Comparison of ENCODE assay signal across 12 cellular contexts in genomic region chr16:24508614-24509013, GRCh38. TPM values are rescaled to one million over a fixed set of nuclear protein-coding genes. Genes with fewer than 3 reads are reported as not detected.
DNase-seq lines count a peak whose midpoint lies in the region; ATAC-seq lines count a peak whose summit lies in the region.
"Had no signal": no experiment of that assay in that cellular context is flagged by ENCODE, and none has a peak within 500 bp of the region (broad histone marks: within the 10 kb centered on the region; RNA-seq: fewer than 3 reads in every experiment).

No MANE protein-coding gene starts in this region.

- peak; percentile 85 for DNase-seq in EH (ENCODE audit: low read depth)
- DNase-seq in NCI-H82 treated with DMSO at 0.1 percent for 48 hours (lab: John Stamatoyannopoulos, UW; ENCODE audit: unreplicated experiment) = peak; percentile 41
- peak; percentile 68 for DNase-seq in dedifferentiated amniotic fluid mesenchymal stem cell (ENCODE audit: extremely low spot score)
- DNase-seq in myocyte (ENCODE audit: low read depth) = peak; percentile 63
- no peak for DNase-seq in GDM1 (lab: John Stamatoyannopoulos, UW)
- no peak for DNase-seq in HuH-7.5 (ENCODE audit: low spot score)
- DNase-seq: hippocampal formation, NCI-H2227 treated with DMSO at 0.1 percent for 48 hours, stomach had no signal

- no peak overlapping the region for H3K27ac Mint-ChIP-seq in activated T-helper 17 cell treated with anti-CD3 and anti-CD28 coated beads, Interleukin-2, amount 50 U/mL, for 72 hours
- H3K27ac Mint-ChIP-seq: activated naive CD4-positive, alpha-beta T cell treated with anti-CD3 and anti-CD28 coated beads, Interleukin-2, amount 50 U/mL, for 72 hours had no signal

- peaks cover 6% of the 10 kb centered on the region for H3K27me3 Mint-ChIP-seq in activated T-helper 17 cell treated with anti-CD3 and anti-CD28 coated beads, Interleukin-2, amount 50 U/mL, for 72 hours

- ATAC-seq in HG03045 (IDR thresholded peaks at IDR 0.05; ENCODE audit: unreplicated experiment) = no peak
- ATAC-seq in activated T-helper 17 cell treated with anti-CD3 and anti-CD28 coated beads, Interleukin-2, amount 50 U/mL, for 72 hours (replicated peaks) = no peak
- ATAC-seq: activated naive CD4-positive, alpha-beta T cell treated with anti-CD3 and anti-CD28 coated beads, Interleukin-2, amount 50 U/mL, for 72 hours had no signal

- H3K4me1 Mint-ChIP-seq in activated T-helper 17 cell treated with anti-CD3 and anti-CD28 coated beads, Interleukin-2, amount 50 U/mL, for 72 hours = no peaks in the 10 kb centered on the region

- no peaks in the 10 kb centered on the region for H3K36me3 Mint-ChIP-seq in activated T-helper 17 cell treated with anti-CD3 and anti-CD28 coated beads, Interleukin-2, amount 50 U/mL, for 72 hours (ENCODE audit: low read depth)
- H3K36me3 Mint-ChIP-seq: activated naive CD4-positive, alpha-beta T cell treated with anti-CD3 and anti-CD28 coated beads, Interleukin-2, amount 50 U/mL, for 72 hours had no signal

- no peaks in the 10 kb centered on the region for H3K9me3 Mint-ChIP-seq in activated T-helper 17 cell treated with anti-CD3 and anti-CD28 coated beads, Interleukin-2, amount 50 U/mL, for 72 hours
- H3K9me3 Mint-ChIP-seq: activated naive CD4-positive, alpha-beta T cell treated with anti-CD3 and anti-CD28 coated beads, Interleukin-2, amount 50 U/mL, for 72 hours had no signal

- H3K4me3 Mint-ChIP-seq in activated T-helper 17 cell treated with anti-CD3 and anti-CD28 coated beads, Interleukin-2, amount 50 U/mL, for 72 hours = no peak overlapping the region

RNA-seq across cellular contexts. Expression of gene RBBP6, which starts 30.8 kb away (rescaled TPM):
- total RNA-seq in myocyte = 38.4 and 56.4 TPM in 2 replicates
- 11.3 TPM for polyA plus RNA-seq in myocyte (2012)
- total RNA-seq in activated T-helper 17 cell treated with anti-CD3 and anti-CD28 coated beads, Interleukin-2, amount 50 U/mL, for 72 hours = 10 to 100 TPM; 51.6 to 88.8 TPM

Comparison
In these comparisons a context has a peak if more than half of its experiments do, and no peak if none do; other contexts are left out.
1. DNase-seq: peak in EH (single experiment), NCI-H82 treated with DMSO at 0.1 percent for 48 hours (single experiment), dedifferentiated amniotic fluid mesenchymal stem cell (single experiment) and myocyte (single experiment); none in GDM1 (single experiment) and HuH-7.5 (single experiment).